In the genomic region with DNA sequence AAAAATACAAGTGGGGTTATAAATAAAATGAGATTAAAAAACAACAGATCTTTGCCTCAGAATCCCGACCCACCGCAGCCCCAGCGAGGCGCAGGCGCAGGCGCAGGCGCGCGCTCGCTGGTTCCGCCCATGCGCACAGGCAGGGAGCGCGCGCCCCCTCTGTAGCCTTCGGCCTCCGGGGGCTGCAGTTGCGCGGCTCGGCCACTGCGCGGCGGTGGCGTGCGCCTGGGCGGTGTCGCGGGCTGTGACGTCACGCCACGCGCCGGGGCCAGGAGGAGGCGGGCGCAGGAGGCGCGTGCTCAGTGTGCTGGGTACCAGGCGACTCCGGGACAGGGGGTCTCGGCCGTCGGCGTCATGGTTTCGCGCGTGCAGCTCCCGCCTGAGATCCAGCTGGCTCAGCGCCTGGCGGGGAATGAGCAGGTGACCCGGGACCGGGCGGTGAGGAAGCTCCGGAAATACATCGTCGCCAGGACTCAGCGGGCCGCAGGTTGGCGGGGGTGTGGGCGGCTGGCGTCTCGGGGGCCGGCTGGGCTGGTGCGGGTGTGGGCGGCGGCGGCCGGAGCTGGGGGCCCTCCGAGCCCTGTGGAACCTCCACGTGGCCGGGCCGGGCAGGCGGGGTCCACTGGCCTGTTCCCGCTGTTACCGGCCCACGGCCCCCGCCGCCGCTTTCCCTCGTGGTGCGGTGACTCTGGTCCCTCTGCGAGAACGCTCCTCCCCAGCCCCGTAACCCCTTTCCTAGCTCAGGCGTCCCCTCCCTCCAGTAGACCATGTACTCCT, we compare ENCODE assay signal across 1 cellular context.
TF ChIP-seq lines count a peak whose summit lies in the region.

A gene with protein sequence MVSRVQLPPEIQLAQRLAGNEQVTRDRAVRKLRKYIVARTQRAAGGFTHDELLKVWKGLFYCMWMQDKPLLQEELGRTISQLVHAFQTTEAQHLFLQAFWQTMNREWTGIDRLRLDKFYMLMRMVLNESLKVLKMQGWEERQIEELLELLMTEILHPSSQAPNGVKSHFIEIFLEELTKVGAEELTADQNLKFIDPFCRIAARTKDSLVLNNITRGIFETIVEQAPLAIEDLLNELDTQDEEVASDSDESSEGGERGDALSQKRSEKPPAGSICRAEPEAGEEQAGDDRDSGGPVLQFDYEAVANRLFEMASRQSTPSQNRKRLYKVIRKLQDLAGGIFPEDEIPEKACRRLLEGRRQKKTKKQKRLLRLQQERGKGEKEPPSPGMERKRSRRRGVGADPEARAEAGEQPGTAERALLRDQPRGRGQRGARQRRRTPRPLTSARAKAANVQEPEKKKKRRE (plus strand): TSS at position 302 of the 777 bp plus-strand sequence. CDS start 53 bp downstream, at position 355.

TF ChIP-seq in HEK293, 187 proteins besides CTCF, POLR2A, EP300 and RAD21 (continued from another document and continues in another):
- TF ChIP-seq, protein P1, sequence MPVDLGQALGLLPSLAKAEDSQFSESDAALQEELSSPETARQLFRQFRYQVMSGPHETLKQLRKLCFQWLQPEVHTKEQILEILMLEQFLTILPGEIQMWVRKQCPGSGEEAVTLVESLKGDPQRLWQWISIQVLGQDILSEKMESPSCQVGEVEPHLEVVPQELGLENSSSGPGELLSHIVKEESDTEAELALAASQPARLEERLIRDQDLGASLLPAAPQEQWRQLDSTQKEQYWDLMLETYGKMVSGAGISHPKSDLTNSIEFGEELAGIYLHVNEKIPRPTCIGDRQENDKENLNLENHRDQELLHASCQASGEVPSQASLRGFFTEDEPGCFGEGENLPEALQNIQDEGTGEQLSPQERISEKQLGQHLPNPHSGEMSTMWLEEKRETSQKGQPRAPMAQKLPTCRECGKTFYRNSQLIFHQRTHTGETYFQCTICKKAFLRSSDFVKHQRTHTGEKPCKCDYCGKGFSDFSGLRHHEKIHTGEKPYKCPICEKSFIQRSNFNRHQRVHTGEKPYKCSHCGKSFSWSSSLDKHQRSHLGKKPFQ (tag by site-specific recombination; IDR thresholded peaks at IDR 0.05) = no peak
- TF ChIP-seq ZNF10 (tag by site-specific recombination; IDR thresholded peaks at IDR 0.05) (no peak), ZNF426 (tag by site-specific recombination; IDR thresholded peaks at IDR 0.05) (no peak), GLIS2 (tag by site-specific recombination; IDR thresholded peaks at IDR 0.05) (peak; percentile 94), ZNF416 (tag by site-specific recombination; IDR thresholded peaks at IDR 0.05) (no peak), SCRT2 (tag by site-specific recombination; IDR thresholded peaks at IDR 0.05) (no peak), ZNF112 (tag by site-specific recombination; IDR thresholded peaks at IDR 0.05) (no peak), ZNF791 (tag by site-specific recombination; IDR thresholded peaks at IDR 0.05) (no peak), TCF7L2 (IDR thresholded peaks at IDR 0.05; ENCODE audit: borderline replicate concordance, low read depth, low read length) (no peak; the same call in 1 of the 2 replicates), ZNF404 (tag by site-specific recombination; IDR thresholded peaks at IDR 0.05) (no peak), ZNF558 (tag by site-specific recombination; IDR thresholded peaks at IDR 0.05) (no peak), ZNF654 (tag by site-specific recombination; IDR thresholded peaks at IDR 0.05; ENCODE audit: low read depth) (no peak), ZNF626 (tag by site-specific recombination; IDR thresholded peaks at IDR 0.05) (no peak), ZNF202 (tag by site-specific recombination; IDR thresholded peaks at IDR 0.05; ENCODE audit: borderline replicate concordance) (no peak), ZNF48 (tag by site-specific recombination; IDR thresholded peaks at IDR 0.05) (no peak), ZNF146 (tag by site-specific recombination; IDR thresholded peaks at IDR 0.05) (no peak), ZNF366 (tag by site-specific recombination; conservative IDR thresholded peaks at IDR 0.05) (no peak), ZNF248 (tag by site-specific recombination; IDR thresholded peaks at IDR 0.05) (no peak), MZF1 (tag by site-specific recombination; IDR thresholded peaks at IDR 0.05; ENCODE audit: borderline replicate concordance) (no peak), ZBTB17 (tag by site-specific recombination; IDR thresholded peaks at IDR 0.05) (0 out of 2 replicates have a peak, but pooled peaks have one; percentile 1), GLIS1 (tag by site-specific recombination; IDR thresholded peaks at IDR 0.05) (peak; percentile 90)
- TF ChIP-seq, protein P2, sequence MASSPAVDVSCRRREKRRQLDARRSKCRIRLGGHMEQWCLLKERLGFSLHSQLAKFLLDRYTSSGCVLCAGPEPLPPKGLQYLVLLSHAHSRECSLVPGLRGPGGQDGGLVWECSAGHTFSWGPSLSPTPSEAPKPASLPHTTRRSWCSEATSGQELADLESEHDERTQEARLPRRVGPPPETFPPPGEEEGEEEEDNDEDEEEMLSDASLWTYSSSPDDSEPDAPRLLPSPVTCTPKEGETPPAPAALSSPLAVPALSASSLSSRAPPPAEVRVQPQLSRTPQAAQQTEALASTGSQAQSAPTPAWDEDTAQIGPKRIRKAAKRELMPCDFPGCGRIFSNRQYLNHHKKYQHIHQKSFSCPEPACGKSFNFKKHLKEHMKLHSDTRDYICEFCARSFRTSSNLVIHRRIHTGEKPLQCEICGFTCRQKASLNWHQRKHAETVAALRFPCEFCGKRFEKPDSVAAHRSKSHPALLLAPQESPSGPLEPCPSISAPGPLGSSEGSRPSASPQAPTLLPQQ (tag by site-specific recombination; IDR thresholded peaks at IDR 0.05) = peak; percentile 88
- TF ChIP-seq, protein P3, sequence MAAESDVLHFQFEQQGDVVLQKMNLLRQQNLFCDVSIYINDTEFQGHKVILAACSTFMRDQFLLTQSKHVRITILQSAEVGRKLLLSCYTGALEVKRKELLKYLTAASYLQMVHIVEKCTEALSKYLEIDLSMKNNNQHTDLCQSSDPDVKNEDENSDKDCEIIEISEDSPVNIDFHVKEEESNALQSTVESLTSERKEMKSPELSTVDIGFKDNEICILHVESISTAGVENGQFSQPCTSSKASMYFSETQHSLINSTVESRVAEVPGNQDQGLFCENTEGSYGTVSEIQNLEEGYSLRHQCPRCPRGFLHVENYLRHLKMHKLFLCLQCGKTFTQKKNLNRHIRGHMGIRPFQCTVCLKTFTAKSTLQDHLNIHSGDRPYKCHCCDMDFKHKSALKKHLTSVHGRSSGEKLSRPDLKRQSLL (tag by site-specific recombination; IDR thresholded peaks at IDR 0.05) = peak; percentile 37; the same call in 1 of the 2 replicates
- TF ChIP-seq, protein P4, sequence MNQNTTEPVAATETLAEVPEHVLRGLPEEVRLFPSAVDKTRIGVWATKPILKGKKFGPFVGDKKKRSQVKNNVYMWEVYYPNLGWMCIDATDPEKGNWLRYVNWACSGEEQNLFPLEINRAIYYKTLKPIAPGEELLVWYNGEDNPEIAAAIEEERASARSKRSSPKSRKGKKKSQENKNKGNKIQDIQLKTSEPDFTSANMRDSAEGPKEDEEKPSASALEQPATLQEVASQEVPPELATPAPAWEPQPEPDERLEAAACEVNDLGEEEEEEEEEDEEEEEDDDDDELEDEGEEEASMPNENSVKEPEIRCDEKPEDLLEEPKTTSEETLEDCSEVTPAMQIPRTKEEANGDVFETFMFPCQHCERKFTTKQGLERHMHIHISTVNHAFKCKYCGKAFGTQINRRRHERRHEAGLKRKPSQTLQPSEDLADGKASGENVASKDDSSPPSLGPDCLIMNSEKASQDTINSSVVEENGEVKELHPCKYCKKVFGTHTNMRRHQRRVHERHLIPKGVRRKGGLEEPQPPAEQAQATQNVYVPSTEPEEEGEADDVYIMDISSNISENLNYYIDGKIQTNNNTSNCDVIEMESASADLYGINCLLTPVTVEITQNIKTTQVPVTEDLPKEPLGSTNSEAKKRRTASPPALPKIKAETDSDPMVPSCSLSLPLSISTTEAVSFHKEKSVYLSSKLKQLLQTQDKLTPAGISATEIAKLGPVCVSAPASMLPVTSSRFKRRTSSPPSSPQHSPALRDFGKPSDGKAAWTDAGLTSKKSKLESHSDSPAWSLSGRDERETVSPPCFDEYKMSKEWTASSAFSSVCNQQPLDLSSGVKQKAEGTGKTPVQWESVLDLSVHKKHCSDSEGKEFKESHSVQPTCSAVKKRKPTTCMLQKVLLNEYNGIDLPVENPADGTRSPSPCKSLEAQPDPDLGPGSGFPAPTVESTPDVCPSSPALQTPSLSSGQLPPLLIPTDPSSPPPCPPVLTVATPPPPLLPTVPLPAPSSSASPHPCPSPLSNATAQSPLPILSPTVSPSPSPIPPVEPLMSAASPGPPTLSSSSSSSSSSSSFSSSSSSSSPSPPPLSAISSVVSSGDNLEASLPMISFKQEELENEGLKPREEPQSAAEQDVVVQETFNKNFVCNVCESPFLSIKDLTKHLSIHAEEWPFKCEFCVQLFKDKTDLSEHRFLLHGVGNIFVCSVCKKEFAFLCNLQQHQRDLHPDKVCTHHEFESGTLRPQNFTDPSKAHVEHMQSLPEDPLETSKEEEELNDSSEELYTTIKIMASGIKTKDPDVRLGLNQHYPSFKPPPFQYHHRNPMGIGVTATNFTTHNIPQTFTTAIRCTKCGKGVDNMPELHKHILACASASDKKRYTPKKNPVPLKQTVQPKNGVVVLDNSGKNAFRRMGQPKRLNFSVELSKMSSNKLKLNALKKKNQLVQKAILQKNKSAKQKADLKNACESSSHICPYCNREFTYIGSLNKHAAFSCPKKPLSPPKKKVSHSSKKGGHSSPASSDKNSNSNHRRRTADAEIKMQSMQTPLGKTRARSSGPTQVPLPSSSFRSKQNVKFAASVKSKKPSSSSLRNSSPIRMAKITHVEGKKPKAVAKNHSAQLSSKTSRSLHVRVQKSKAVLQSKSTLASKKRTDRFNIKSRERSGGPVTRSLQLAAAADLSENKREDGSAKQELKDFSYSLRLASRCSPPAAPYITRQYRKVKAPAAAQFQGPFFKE (tag by site-specific recombination; IDR thresholded peaks at IDR 0.05; ENCODE audit: borderline replicate concordance) = no peak
- TF ChIP-seq, protein P5, sequence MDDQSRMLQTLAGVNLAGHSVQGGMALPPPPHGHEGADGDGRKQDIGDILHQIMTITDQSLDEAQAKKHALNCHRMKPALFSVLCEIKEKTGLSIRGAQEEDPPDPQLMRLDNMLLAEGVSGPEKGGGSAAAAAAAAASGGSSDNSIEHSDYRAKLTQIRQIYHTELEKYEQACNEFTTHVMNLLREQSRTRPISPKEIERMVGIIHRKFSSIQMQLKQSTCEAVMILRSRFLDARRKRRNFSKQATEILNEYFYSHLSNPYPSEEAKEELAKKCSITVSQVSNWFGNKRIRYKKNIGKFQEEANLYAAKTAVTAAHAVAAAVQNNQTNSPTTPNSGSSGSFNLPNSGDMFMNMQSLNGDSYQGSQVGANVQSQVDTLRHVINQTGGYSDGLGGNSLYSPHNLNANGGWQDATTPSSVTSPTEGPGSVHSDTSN (CRISPR knock-in tag; IDR thresholded peaks at IDR 0.05) = peak; percentile 85; the same call in 1 of the 2 replicates
- TF ChIP-seq, protein P6, sequence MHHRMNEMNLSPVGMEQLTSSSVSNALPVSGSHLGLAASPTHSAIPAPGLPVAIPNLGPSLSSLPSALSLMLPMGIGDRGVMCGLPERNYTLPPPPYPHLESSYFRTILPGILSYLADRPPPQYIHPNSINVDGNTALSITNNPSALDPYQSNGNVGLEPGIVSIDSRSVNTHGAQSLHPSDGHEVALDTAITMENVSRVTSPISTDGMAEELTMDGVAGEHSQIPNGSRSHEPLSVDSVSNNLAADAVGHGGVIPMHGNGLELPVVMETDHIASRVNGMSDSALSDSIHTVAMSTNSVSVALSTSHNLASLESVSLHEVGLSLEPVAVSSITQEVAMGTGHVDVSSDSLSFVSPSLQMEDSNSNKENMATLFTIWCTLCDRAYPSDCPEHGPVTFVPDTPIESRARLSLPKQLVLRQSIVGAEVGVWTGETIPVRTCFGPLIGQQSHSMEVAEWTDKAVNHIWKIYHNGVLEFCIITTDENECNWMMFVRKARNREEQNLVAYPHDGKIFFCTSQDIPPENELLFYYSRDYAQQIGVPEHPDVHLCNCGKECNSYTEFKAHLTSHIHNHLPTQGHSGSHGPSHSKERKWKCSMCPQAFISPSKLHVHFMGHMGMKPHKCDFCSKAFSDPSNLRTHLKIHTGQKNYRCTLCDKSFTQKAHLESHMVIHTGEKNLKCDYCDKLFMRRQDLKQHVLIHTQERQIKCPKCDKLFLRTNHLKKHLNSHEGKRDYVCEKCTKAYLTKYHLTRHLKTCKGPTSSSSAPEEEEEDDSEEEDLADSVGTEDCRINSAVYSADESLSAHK (tag by site-specific recombination; IDR thresholded peaks at IDR 0.05) = no peak
- TF ChIP-seq, protein P7, sequence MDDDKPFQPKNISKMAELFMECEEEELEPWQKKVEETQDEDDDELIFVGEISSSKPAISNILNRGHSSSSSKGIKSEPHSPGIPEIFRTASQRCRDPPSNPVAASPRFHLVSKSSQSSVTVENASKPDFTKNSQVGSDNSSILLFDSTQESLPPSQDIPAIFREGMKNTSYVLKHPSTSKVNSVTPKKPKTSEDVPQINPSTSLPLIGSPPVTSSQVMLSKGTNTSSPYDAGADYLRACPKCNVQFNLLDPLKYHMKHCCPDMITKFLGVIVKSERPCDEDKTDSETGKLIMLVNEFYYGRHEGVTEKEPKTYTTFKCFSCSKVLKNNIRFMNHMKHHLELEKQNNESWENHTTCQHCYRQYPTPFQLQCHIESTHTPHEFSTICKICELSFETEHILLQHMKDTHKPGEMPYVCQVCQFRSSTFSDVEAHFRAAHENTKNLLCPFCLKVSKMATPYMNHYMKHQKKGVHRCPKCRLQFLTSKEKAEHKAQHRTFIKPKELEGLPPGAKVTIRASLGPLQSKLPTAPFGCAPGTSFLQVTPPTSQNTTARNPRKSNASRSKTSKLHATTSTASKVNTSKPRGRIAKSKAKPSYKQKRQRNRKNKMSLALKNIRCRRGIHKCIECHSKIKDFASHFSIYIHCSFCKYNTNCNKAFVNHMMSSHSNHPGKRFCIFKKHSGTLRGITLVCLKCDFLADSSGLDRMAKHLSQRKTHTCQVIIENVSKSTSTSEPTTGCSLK (tag by site-specific recombination; IDR thresholded peaks at IDR 0.05) = no peak
- TF ChIP-seq, protein P8, sequence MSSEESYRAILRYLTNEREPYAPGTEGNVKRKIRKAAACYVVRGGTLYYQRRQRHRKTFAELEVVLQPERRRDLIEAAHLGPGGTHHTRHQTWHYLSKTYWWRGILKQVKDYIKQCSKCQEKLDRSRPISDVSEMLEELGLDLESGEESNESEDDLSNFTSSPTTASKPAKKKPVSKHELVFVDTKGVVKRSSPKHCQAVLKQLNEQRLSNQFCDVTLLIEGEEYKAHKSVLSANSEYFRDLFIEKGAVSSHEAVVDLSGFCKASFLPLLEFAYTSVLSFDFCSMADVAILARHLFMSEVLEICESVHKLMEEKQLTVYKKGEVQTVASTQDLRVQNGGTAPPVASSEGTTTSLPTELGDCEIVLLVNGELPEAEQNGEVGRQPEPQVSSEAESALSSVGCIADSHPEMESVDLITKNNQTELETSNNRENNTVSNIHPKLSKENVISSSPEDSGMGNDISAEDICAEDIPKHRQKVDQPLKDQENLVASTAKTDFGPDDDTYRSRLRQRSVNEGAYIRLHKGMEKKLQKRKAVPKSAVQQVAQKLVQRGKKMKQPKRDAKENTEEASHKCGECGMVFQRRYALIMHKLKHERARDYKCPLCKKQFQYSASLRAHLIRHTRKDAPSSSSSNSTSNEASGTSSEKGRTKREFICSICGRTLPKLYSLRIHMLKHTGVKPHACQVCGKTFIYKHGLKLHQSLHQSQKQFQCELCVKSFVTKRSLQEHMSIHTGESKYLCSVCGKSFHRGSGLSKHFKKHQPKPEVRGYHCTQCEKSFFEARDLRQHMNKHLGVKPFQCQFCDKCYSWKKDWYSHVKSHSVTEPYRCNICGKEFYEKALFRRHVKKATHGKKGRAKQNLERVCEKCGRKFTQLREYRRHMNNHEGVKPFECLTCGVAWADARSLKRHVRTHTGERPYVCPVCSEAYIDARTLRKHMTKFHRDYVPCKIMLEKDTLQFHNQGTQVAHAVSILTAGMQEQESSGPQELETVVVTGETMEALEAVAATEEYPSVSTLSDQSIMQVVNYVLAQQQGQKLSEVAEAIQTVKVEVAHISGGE (tag by site-specific recombination; conservative IDR thresholded peaks at IDR 0.05; ENCODE audit: low read depth) = no peak; the same call in 1 of the 2 replicates
